ENCODE assay signal across 42 cellular contexts in genomic region chr18:63430526-63430925, GRCh38. TPM values are rescaled to one million over a fixed set of nuclear protein-coding genes. Genes with fewer than 3 reads are reported as not detected.
"Had no signal": no experiment of that assay in that cellular context is flagged by ENCODE, and none has a peak within 500 bp of the region (broad histone marks: within the 10 kb centered on the region; RNA-seq: fewer than 3 reads in every experiment).

No MANE protein-coding gene starts in this region.

- H3K9me3 Mint-ChIP-seq: activated naive CD4-positive, alpha-beta T cell treated with anti-CD3 and anti-CD28 coated beads for 36 hours; activated naive CD4-positive, alpha-beta T cell treated with anti-CD3 and anti-CD28 coated beads, Interleukin-2, amount 10 ng/mL, durations not matched to agents 7 days and 5 days; activated naive CD4-positive, alpha-beta T cell treated with anti-CD3 and anti-CD28 coated beads, Interleukin-2, amount 50 U/mL, for 24 hours; activated naive CD4-positive, alpha-beta T cell treated with anti-CD3 and anti-CD28 coated beads, Interleukin-2, amount 50 U/mL, for 72 hours; activated naive CD8-positive, alpha-beta T cell treated with anti-CD3 and anti-CD28 coated beads for 36 hours; activated naive CD8-positive, alpha-beta T cell treated with anti-CD3 and anti-CD28 coated beads, Interleukin-2, amount 10 ng/mL, durations not matched to agents 7 days and 5 days; activated naive CD8-positive, alpha-beta T cell treated with anti-CD3 and anti-CD28 coated beads, Interleukin-2, amount 50 U/mL, for 24 hours; activated T-cell treated with anti-CD3 and anti-CD28 coated beads, Interleukin-2, amount 50 U/mL, for 24 hours; activated T-cell treated with anti-CD3 and anti-CD28 coated beads, Interleukin-2, amount 50 U/mL, for 4 hours; activated T-cell treated with anti-CD3 and anti-CD28 coated beads, Interleukin-2, amount 50 U/mL, for 72 hours; activated T-helper 1 cell treated with anti-CD3 and anti-CD28 coated beads, Interleukin-12 subunit alpha, Interleukin-12 subunit beta, Interleukin-2, Interleukin-4 antibody, amounts not matched to agents 30 ng/mL and 10 ng/mL and 1 ng/mL, durations not matched to agents 14 hours and 24 hours and 36 hours; activated T-helper 17 cell treated with anti-CD3 and anti-CD28 coated beads, Interleukin-2, amount 50 U/mL, for 72 hours; activated T-helper 2 cell treated with anti-CD3 and anti-CD28 coated beads, Interferon-gamma antibody, Interleukin-2, Interleukin-4, amounts not matched to agents 10 μg/mL and 5 μg/mL and 100 μg/mL, durations not matched to agents 14 hours and 24 hours and 36 hours; brain; central memory CD8-positive, alpha-beta T cell had no signal

- H3K4me1 ChIP-seq: body of pancreas had no signal

- ATAC-seq: activated naive CD4-positive, alpha-beta T cell treated with anti-CD3 and anti-CD28 coated beads, Interleukin-2, amount 50 U/mL, for 72 hours; activated naive CD8-positive, alpha-beta T cell treated with anti-CD3 and anti-CD28 coated beads, Interleukin-2, amount 50 U/mL, for 24 hours; activated T-cell treated with anti-CD3 and anti-CD28 coated beads, Interleukin-2, amount 50 U/mL, for 4 hours; activated T-cell treated with anti-CD3 and anti-CD28 coated beads, Interleukin-2, amount 50 U/mL, for 72 hours; activated T-helper 17 cell treated with anti-CD3 and anti-CD28 coated beads, Interleukin-2, amount 50 U/mL, for 72 hours; body of pancreas had no signal

- H3K36me3 ChIP-seq: adrenal gland, ascending aorta, brain microvascular endothelial cell, breast epithelium, cardiac muscle cell had no signal

- DNase-seq: activated effector memory CD4-positive, alpha-beta T cell treated with anti-CD3 and anti-CD28 coated beads, Interleukin-2, amount 50 U/mL, for 16 hours; activated effector memory CD4-positive, alpha-beta T cell treated with Interleukin-2 at 50 U/mL for 16 hours; activated gamma-delta T cell; activated gamma-delta T cell treated with Interleukin-2 at 50 U/mL for 16 hours; activated naive CD4-positive, alpha-beta T cell; activated naive CD4-positive, alpha-beta T cell treated with anti-CD3 and anti-CD28 coated beads for 36 hours; activated naive CD4-positive, alpha-beta T cell treated with anti-CD3 and anti-CD28 coated beads, Interleukin-2, amount 10 ng/mL, durations not matched to agents 7 days and 5 days; activated naive CD4-positive, alpha-beta T cell treated with anti-CD3 and anti-CD28 coated beads, Interleukin-2, amount 50 U/mL, for 16 hours; activated naive CD4-positive, alpha-beta T cell treated with Interleukin-2 at 50 U/mL for 16 hours; activated naive CD8-positive, alpha-beta T cell treated with anti-CD3 and anti-CD28 coated beads for 36 hours; activated naive CD8-positive, alpha-beta T cell treated with anti-CD3 and anti-CD28 coated beads, Interleukin-2, amount 10 ng/mL, durations not matched to agents 7 days and 5 days; activated naive CD8-positive, alpha-beta T cell treated with anti-CD3 and anti-CD28 coated beads, Interleukin-2, amount 50 U/mL, for 24 hours; activated T-cell treated with anti-CD3 and anti-CD28 coated beads, Interleukin-2, amount 50 U/mL, for 1 hour; activated T-cell treated with anti-CD3 and anti-CD28 coated beads, Interleukin-2, amount 50 U/mL, for 24 hours; activated T-cell treated with anti-CD3 and anti-CD28 coated beads, Interleukin-2, amount 50 U/mL, for 4 hours; activated T-cell treated with anti-CD3 and anti-CD28 coated beads, Interleukin-2, amount 50 U/mL, for 48 hours; activated T-cell treated with anti-CD3 and anti-CD28 coated beads, Interleukin-2, amount 50 U/mL, for 72 hours; adrenal gland; amygdala; anterior cingulate cortex; aorta; body of pancreas; brain microvascular endothelial cell; caudate nucleus; central memory CD4-positive, alpha-beta T cell; cerebellar nuclear complex had no signal

- H3K27ac Mint-ChIP-seq: activated naive CD4-positive, alpha-beta T cell treated with anti-CD3 and anti-CD28 coated beads for 36 hours; activated naive CD4-positive, alpha-beta T cell treated with anti-CD3 and anti-CD28 coated beads, Interleukin-2, amount 10 ng/mL, durations not matched to agents 7 days and 5 days; activated naive CD4-positive, alpha-beta T cell treated with anti-CD3 and anti-CD28 coated beads, Interleukin-2, amount 50 U/mL, for 24 hours; activated naive CD4-positive, alpha-beta T cell treated with anti-CD3 and anti-CD28 coated beads, Interleukin-2, amount 50 U/mL, for 72 hours; activated naive CD8-positive, alpha-beta T cell; activated naive CD8-positive, alpha-beta T cell treated with anti-CD3 and anti-CD28 coated beads for 36 hours; activated naive CD8-positive, alpha-beta T cell treated with anti-CD3 and anti-CD28 coated beads, Interleukin-2, amount 10 ng/mL, durations not matched to agents 7 days and 5 days; activated naive CD8-positive, alpha-beta T cell treated with anti-CD3 and anti-CD28 coated beads, Interleukin-2, amount 50 U/mL, for 24 hours; activated T-cell treated with anti-CD3 and anti-CD28 coated beads, Interleukin-2, amount 50 U/mL, for 24 hours; activated T-cell treated with anti-CD3 and anti-CD28 coated beads, Interleukin-2, amount 50 U/mL, for 72 hours; activated T-helper 1 cell treated with anti-CD3 and anti-CD28 coated beads, Interleukin-12 subunit alpha, Interleukin-12 subunit beta, Interleukin-2, Interleukin-4 antibody, amounts not matched to agents 30 ng/mL and 10 ng/mL and 1 ng/mL, durations not matched to agents 14 hours and 24 hours and 36 hours; activated T-helper 17 cell treated with anti-CD3 and anti-CD28 coated beads, Interleukin-2, amount 50 U/mL, for 72 hours; activated T-helper 2 cell treated with anti-CD3 and anti-CD28 coated beads, Interferon-gamma antibody, Interleukin-2, Interleukin-4, amounts not matched to agents 10 μg/mL and 5 μg/mL and 100 μg/mL, durations not matched to agents 14 hours and 24 hours and 36 hours; brain had no signal

- H3K4me3 Mint-ChIP-seq: activated naive CD4-positive, alpha-beta T cell treated with anti-CD3 and anti-CD28 coated beads for 36 hours; activated naive CD4-positive, alpha-beta T cell treated with anti-CD3 and anti-CD28 coated beads, Interleukin-2, amount 10 ng/mL, durations not matched to agents 7 days and 5 days; activated naive CD4-positive, alpha-beta T cell treated with anti-CD3 and anti-CD28 coated beads, Interleukin-2, amount 50 U/mL, for 24 hours; activated naive CD8-positive, alpha-beta T cell; activated naive CD8-positive, alpha-beta T cell treated with anti-CD3 and anti-CD28 coated beads for 36 hours; activated naive CD8-positive, alpha-beta T cell treated with anti-CD3 and anti-CD28 coated beads, Interleukin-2, amount 10 ng/mL, durations not matched to agents 7 days and 5 days; activated naive CD8-positive, alpha-beta T cell treated with anti-CD3 and anti-CD28 coated beads, Interleukin-2, amount 50 U/mL, for 24 hours; activated T-cell treated with anti-CD3 and anti-CD28 coated beads, Interleukin-2, amount 50 U/mL, for 24 hours; activated T-cell treated with anti-CD3 and anti-CD28 coated beads, Interleukin-2, amount 50 U/mL, for 4 hours; activated T-cell treated with anti-CD3 and anti-CD28 coated beads, Interleukin-2, amount 50 U/mL, for 72 hours; activated T-helper 1 cell treated with anti-CD3 and anti-CD28 coated beads, Interleukin-12 subunit alpha, Interleukin-12 subunit beta, Interleukin-2, Interleukin-4 antibody, amounts not matched to agents 30 ng/mL and 10 ng/mL and 1 ng/mL, durations not matched to agents 14 hours and 24 hours and 36 hours; activated T-helper 17 cell treated with anti-CD3 and anti-CD28 coated beads, Interleukin-2, amount 50 U/mL, for 72 hours; brain; central memory CD8-positive, alpha-beta T cell had no signal

- H3K27ac ChIP-seq: adrenal gland, ascending aorta, body of pancreas, brain microvascular endothelial cell, breast epithelium, cardiac muscle cell had no signal

- H3K4me3 ChIP-seq: adrenal gland, ascending aorta, body of pancreas, breast epithelium, cardiac muscle cell had no signal

- H3K4me1 Mint-ChIP-seq: activated naive CD4-positive, alpha-beta T cell treated with anti-CD3 and anti-CD28 coated beads, Interleukin-2, amount 50 U/mL, for 24 hours; activated naive CD8-positive, alpha-beta T cell treated with anti-CD3 and anti-CD28 coated beads for 36 hours; activated naive CD8-positive, alpha-beta T cell treated with anti-CD3 and anti-CD28 coated beads, Interleukin-2, amount 50 U/mL, for 24 hours; activated T-helper 17 cell treated with anti-CD3 and anti-CD28 coated beads, Interleukin-2, amount 50 U/mL, for 72 hours; brain; central memory CD8-positive, alpha-beta T cell had no signal

- H3K27me3 ChIP-seq: adrenal gland, ascending aorta, body of pancreas, brain microvascular endothelial cell, breast epithelium had no signal

- H3K9me3 ChIP-seq: adrenal gland, ascending aorta, body of pancreas, breast epithelium had no signal

- FAIRE-seq: astrocyte, bronchial epithelial cell had no signal

- H3K36me3 Mint-ChIP-seq: activated naive CD4-positive, alpha-beta T cell treated with anti-CD3 and anti-CD28 coated beads, Interleukin-2, amount 10 ng/mL, durations not matched to agents 7 days and 5 days; activated naive CD4-positive, alpha-beta T cell treated with anti-CD3 and anti-CD28 coated beads, Interleukin-2, amount 50 U/mL, for 24 hours; activated naive CD4-positive, alpha-beta T cell treated with anti-CD3 and anti-CD28 coated beads, Interleukin-2, amount 50 U/mL, for 72 hours; activated naive CD8-positive, alpha-beta T cell; activated naive CD8-positive, alpha-beta T cell treated with anti-CD3 and anti-CD28 coated beads for 36 hours; activated naive CD8-positive, alpha-beta T cell treated with anti-CD3 and anti-CD28 coated beads, Interleukin-2, amount 10 ng/mL, durations not matched to agents 7 days and 5 days; brain had no signal

RNA-seq across cellular contexts. Expression of gene SERPINB5, which starts 46.2 kb away (rescaled TPM):
- total RNA-seq: activated naive CD4-positive, alpha-beta T cell treated with anti-CD3 and anti-CD28 coated beads for 36 hours; activated naive CD4-positive, alpha-beta T cell treated with anti-CD3 and anti-CD28 coated beads, Interleukin-2, amount 50 U/mL, for 72 hours; activated naive CD8-positive, alpha-beta T cell treated with anti-CD3 and anti-CD28 coated beads for 36 hours; activated naive CD8-positive, alpha-beta T cell treated with anti-CD3 and anti-CD28 coated beads, Interleukin-2, amount 10 ng/mL, durations not matched to agents 7 days and 5 days; activated T-cell treated with anti-CD3 and anti-CD28 coated beads, Interleukin-2, amount 50 U/mL, for 4 hours; activated T-cell treated with anti-CD3 and anti-CD28 coated beads, Interleukin-2, amount 50 U/mL, for 72 hours; activated T-helper 1 cell treated with anti-CD3 and anti-CD28 coated beads, Interleukin-12 subunit alpha, Interleukin-12 subunit beta, Interleukin-2, Interleukin-4 antibody, amounts not matched to agents 30 ng/mL and 10 ng/mL and 1 ng/mL, durations not matched to agents 14 hours and 24 hours and 36 hours; activated T-helper 17 cell treated with anti-CD3 and anti-CD28 coated beads, Interleukin-2, amount 50 U/mL, for 72 hours; activated T-helper 2 cell treated with anti-CD3 and anti-CD28 coated beads, Interferon-gamma antibody, Interleukin-2, Interleukin-4, amounts not matched to agents 10 μg/mL and 5 μg/mL and 100 μg/mL, durations not matched to agents 14 hours and 24 hours and 36 hours; aorta; ascending aorta; astrocyte; body of pancreas; cardiac muscle cell; cardiac septum; cerebellum; chondrocyte had no signal
- polyA plus RNA-seq: cardiac muscle cell had no signal
